In genomic region chr17:31391496-31391949, GRCh38 we compare ENCODE assay signal across 9 cellular contexts. TPM values are rescaled to one million over a fixed set of nuclear protein-coding genes. Genes with fewer than 3 reads are reported as not detected.
DNase-seq lines count a peak whose midpoint lies in the region; ATAC-seq and TF ChIP-seq lines count a peak whose summit lies in the region.
"Had no signal": no experiment of that assay in that cellular context is flagged by ENCODE, and none has a peak within 500 bp of the region (broad histone marks: within the 10 kb centered on the region; RNA-seq: fewer than 3 reads in every experiment).

Gene RAB11FIP4 (plus strand): TSS chr17:31391675. CDS start chr17:31391853, 178 bp downstream.

- POLR2A ChIA-PET in HEK293T (lab: Yijun Ruan, JAX) = no interaction called here
- POLR2A ChIA-PET in activated naive CD8-positive, alpha-beta T cell treated with anti-CD3 and anti-CD28 coated beads, Interleukin-2, amount 10 ng/mL, durations not matched to agents 7 days and 5 days (lab: Charles Lee) = no interaction called here

- DNase-seq in ACHN = peak; percentile 37
- peak; percentile 44 for DNase-seq in HEK293T (ENCODE audit: extremely low spot score)
- no peak for DNase-seq in activated naive CD8-positive, alpha-beta T cell treated with anti-CD3 and anti-CD28 coated beads, Interleukin-2, amount 10 ng/mL, durations not matched to agents 7 days and 5 days
- no peak for DNase-seq in iPS DF 6.9 (ENCODE audit: low read depth, low spot score)
- peak; percentile 77 for DNase-seq in spleen
- no peak for DNase-seq in 8988T

- TF ChIP-seq POLR2A in spleen (IDR thresholded peaks at IDR 0.05) = no peak

- no peaks in the 10 kb centered on the region for H3K36me3 Mint-ChIP-seq in activated naive CD8-positive, alpha-beta T cell treated with anti-CD3 and anti-CD28 coated beads, Interleukin-2, amount 10 ng/mL, durations not matched to agents 7 days and 5 days

- no peak for TF ChIP-seq CTCF in spleen (IDR thresholded peaks at IDR 0.05 in 8 of 11, conservative IDR thresholded peaks at IDR 0.05 in 3 of 11)

- ATAC-seq in activated naive CD8-positive, alpha-beta T cell treated with anti-CD3 and anti-CD28 coated beads, Interleukin-2, amount 10 ng/mL, durations not matched to agents 7 days and 5 days (ENCODE audit: low read depth) = peak; percentile 41
- ATAC-seq in HG03135 (IDR thresholded peaks at IDR 0.05; ENCODE audit: unreplicated experiment) = no peak
- no peak for ATAC-seq in GM18520 (IDR thresholded peaks at IDR 0.05; ENCODE audit: unreplicated experiment)

- no peaks in the 10 kb centered on the region for H3K9me3 Mint-ChIP-seq in activated naive CD8-positive, alpha-beta T cell treated with anti-CD3 and anti-CD28 coated beads, Interleukin-2, amount 10 ng/mL, durations not matched to agents 7 days and 5 days

- H3K27ac ChIP-seq in iPS DF 6.9 (ENCODE audit: low read length) (no peak within 1 kb of the TSS), spleen (no peak within 1 kb of the TSS)
- H3K27ac ChIP-seq: adrenal gland had no signal

- WGBS in iPS DF 6.9 (ENCODE audit: insufficient coverage, insufficient read length) = no CpG with 5 or more reads among the region's 69 CpGs
- 1 to 2% (median 1%) methylated on average over 26 to 60 of the region's 69 CpGs; no CpG with 5 or more reads in 1 of the 5 donors for WGBS in spleen, 5 donors

- intact Hi-C loops in spleen (cut with DNase I; ENCODE audit: low total_unique reads) = no loop called here

- H3K4me1 ChIP-seq in iPS DF 6.9 (ENCODE audit: control insufficient read depth, insufficient read depth, low read length) = no peaks in the 10 kb centered on the region
- peaks cover 10 to 41% (median 19%) of the 10 kb centered on the region in 6 donors for H3K4me1 ChIP-seq in spleen
- H3K4me1 ChIP-seq: adrenal gland had no signal

- in situ Hi-C loops in ACHN (cut with HindIII; ENCODE audit: low pct_ligation_motif_present, low pct_unique_long_range_greater_than_20kb, low sequenced_read_pairs) = no loop called here

- H3K4me3 ChIP-seq in iPS DF 6.9 (ENCODE audit: low read length) = peak within 1 kb of the TSS; percentile 58; the same call in 1 of the 2 replicates
- peak within 1 kb of the TSS; percentile 31 to 71 (median 44) for H3K4me3 ChIP-seq in spleen

- H3K9me3 ChIP-seq in iPS DF 6.9 (ENCODE audit: control insufficient read depth, insufficient read depth, low read length) = no peaks in the 10 kb centered on the region
- no peaks in the 10 kb centered on the region for H3K9me3 ChIP-seq in spleen
- H3K9me3 ChIP-seq: adrenal gland had no signal

- H3K36me3 ChIP-seq in iPS DF 6.9 (ENCODE audit: control insufficient read depth, insufficient read depth, low read length) = no peaks in the 10 kb centered on the region
- H3K36me3 ChIP-seq in spleen = no peaks in the 10 kb centered on the region
- H3K36me3 ChIP-seq: adrenal gland had no signal

- CTCF ChIA-PET in HEK293T (lab: Yijun Ruan, JAX) = no interaction called here

- peaks cover 68% of the 10 kb centered on the region for H3K27me3 Mint-ChIP-seq in activated naive CD8-positive, alpha-beta T cell treated with anti-CD3 and anti-CD28 coated beads, Interleukin-2, amount 10 ng/mL, durations not matched to agents 7 days and 5 days

- peak within 1 kb of the TSS; percentile 66 for H3K4me3 Mint-ChIP-seq in activated naive CD8-positive, alpha-beta T cell treated with anti-CD3 and anti-CD28 coated beads, Interleukin-2, amount 10 ng/mL, durations not matched to agents 7 days and 5 days

- H3K27me3 ChIP-seq in iPS DF 6.9 (ENCODE audit: control insufficient read depth, insufficient read depth, low read length) (no peaks in the 10 kb centered on the region; the same call in 1 of the 2 replicates), spleen (replicated peaks in 1 of 7) (peaks cover 2 to 75% (median 28%) of the 10 kb centered on the region in 7 donors)

- H3K27ac Mint-ChIP-seq in activated naive CD8-positive, alpha-beta T cell treated with anti-CD3 and anti-CD28 coated beads, Interleukin-2, amount 10 ng/mL, durations not matched to agents 7 days and 5 days = no peak within 1 kb of the TSS

- H3K4me1 Mint-ChIP-seq in activated naive CD8-positive, alpha-beta T cell treated with anti-CD3 and anti-CD28 coated beads, Interleukin-2, amount 10 ng/mL, durations not matched to agents 7 days and 5 days = no peaks in the 10 kb centered on the region

TF ChIP-seq in HEK293T, 16 proteins besides CTCF, POLR2A, EP300 and RAD21:
- TF ChIP-seq FOXA1 (IDR thresholded peaks at IDR 0.05) (no peak), ARNT (IDR thresholded peaks at IDR 0.05) (no peak), LEF1 (IDR thresholded peaks at IDR 0.05; ENCODE audit: borderline replicate concordance) (no peak), SUZ12 (IDR thresholded peaks at IDR 0.05) (no peak), L3MBTL2 (conservative IDR thresholded peaks at IDR 0.05) (no peak), FOXK2 (IDR thresholded peaks at IDR 0.05) (no peak), ELF4 (IDR thresholded peaks at IDR 0.05) (no peak), HDGF (IDR thresholded peaks at IDR 0.05; ENCODE audit: borderline replicate concordance) (no peak)
TF ChIP-seq in HEK293T: peak in this region for 0.

RNA-seq across cellular contexts. Expression of gene RAB11FIP4, which starts in this region (rescaled TPM):
- 10 to 100 TPM; 38.5 to 42.0 TPM for total RNA-seq in activated naive CD8-positive, alpha-beta T cell treated with anti-CD3 and anti-CD28 coated beads, Interleukin-2, amount 10 ng/mL, durations not matched to agents 7 days and 5 days
- total RNA-seq in spleen = 10 to 100 TPM; 17.8 to 25.2 (median 22.3) TPM
- polyA plus RNA-seq in spleen = 1 to 10 TPM; 5.5 to 8.9 (median 5.8) TPM

Comparison
In these comparisons a context has a peak if more than half of its experiments do, and no peak if none do; other contexts are left out.
1. DNase-seq: peak in ACHN (single experiment), HEK293T (single experiment) and spleen (single experiment); none in activated naive CD8-positive, alpha-beta T cell treated with anti-CD3 and anti-CD28 coated beads, Interleukin-2, amount 10 ng/mL, durations not matched to agents 7 days and 5 days (single experiment), iPS DF 6.9 (single experiment) and 8988T (single experiment).